ENCODE assay signal across 4 cellular contexts in the genomic region with DNA sequence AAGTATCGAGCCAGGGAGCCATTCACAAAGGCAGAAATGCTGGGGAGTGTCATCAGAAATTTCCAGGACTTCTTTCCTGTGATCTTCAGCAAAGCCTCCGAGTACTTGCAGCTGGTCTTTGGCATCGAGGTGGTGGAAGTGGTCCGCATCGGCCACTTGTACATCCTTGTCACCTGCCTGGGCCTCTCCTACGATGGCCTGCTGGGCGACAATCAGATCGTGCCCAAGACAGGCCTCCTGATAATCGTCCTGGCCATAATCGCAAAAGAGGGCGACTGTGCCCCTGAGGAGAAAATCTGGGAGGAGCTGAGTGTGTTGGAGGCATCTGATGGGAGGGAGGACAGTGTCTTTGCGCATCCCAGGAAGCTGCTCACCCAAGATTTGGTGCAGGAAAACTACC. TPM values are rescaled to one million over a fixed set of nuclear protein-coding genes. Genes with fewer than 3 reads are reported as not detected.
"Had no signal": no experiment of that assay in that cellular context is flagged by ENCODE, and none has a peak within 500 bp of the region (broad histone marks: within the 10 kb centered on the region; RNA-seq: fewer than 3 reads in every experiment).

No MANE protein-coding gene starts in this region.

RNA-seq across cellular contexts. Expression of gene MAGEA12, which starts 3.0 kb away (rescaled TPM):
- total RNA-seq: Peyer's patch, Right ventricle myocardium superior, SJSA1 had no signal

RNA-seq across cellular contexts. Expression of gene CSAG1, which starts 3.0 kb away (rescaled TPM):
- total RNA-seq: PC-3, Peyer's patch, Right ventricle myocardium superior, SJSA1 had no signal

RNA-seq across cellular contexts. Expression of gene MAGEA2, which starts 17.1 kb away (rescaled TPM):
- total RNA-seq: PC-3, Peyer's patch, Right ventricle myocardium superior, SJSA1 had no signal

RNA-seq across cellular contexts. Expression of gene MAGEA2B, which starts 22.1 kb away (rescaled TPM):
- total RNA-seq: PC-3, Peyer's patch, Right ventricle myocardium superior, SJSA1 had no signal

RNA-seq across cellular contexts. Expression of gene CSAG3, which starts 22.5 kb away (rescaled TPM):
- total RNA-seq: PC-3, Peyer's patch, Right ventricle myocardium superior, SJSA1 had no signal
